ENCODE assay signal across 9 cellular contexts in the genomic region with DNA sequence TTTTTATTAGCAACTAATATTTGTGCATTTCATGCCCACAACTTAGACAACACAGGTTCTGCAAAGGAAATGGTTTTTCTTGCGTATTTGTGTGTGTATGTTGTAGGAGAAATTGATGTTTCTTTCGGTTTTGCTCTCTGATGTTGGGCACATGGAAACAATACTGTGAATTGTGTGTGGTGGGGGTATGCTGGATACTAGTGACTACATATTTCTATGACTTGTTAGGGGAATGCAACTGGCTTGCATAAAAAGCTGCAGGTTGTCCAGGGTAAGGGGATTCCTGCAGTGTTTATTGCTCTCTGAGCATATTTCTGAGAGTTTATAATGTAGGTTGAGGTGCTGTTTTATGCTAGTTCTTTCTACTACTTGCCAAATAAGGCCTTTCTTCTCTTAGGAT. TPM values are rescaled to one million over a fixed set of nuclear protein-coding genes. Genes with fewer than 3 reads are reported as not detected.
DNase-seq lines count a peak whose midpoint lies in the region; ATAC-seq and TF ChIP-seq lines count a peak whose summit lies in the region.
"Had no signal": no experiment of that assay in that cellular context is flagged by ENCODE, and none has a peak within 500 bp of the region (broad histone marks: within the 10 kb centered on the region; RNA-seq: fewer than 3 reads in every experiment).

No MANE protein-coding gene starts in this region.

- H3K4me1 Mint-ChIP-seq in activated CD4-positive, alpha-beta T cell treated with anti-CD3 and anti-CD28 coated beads, Interleukin-2, amount 10 ng/mL, durations not matched to agents 7 days and 5 days, result peaks cover 42% of the 10 kb centered on the region
- peaks cover 41% of the 10 kb centered on the region for H3K4me1 Mint-ChIP-seq in stimulated activated naive CD8-positive, alpha-beta T cell treated with anti-CD3 and anti-CD28 coated beads, Interleukin-15, Interleukin-2, amounts not matched to agents 100 ng/mL and 50 ng/mL, for 24 hours (ENCODE audit: low read depth)

- H3K4me3 Mint-ChIP-seq in activated CD4-positive, alpha-beta T cell treated with anti-CD3 and anti-CD28 coated beads, Interleukin-2, amount 10 ng/mL, durations not matched to agents 7 days and 5 days, result peak overlapping the region; percentile 81
- peak overlapping the region; percentile 85 for H3K4me3 Mint-ChIP-seq in stimulated activated naive CD8-positive, alpha-beta T cell treated with anti-CD3 and anti-CD28 coated beads, Interleukin-15, Interleukin-2, amounts not matched to agents 100 ng/mL and 50 ng/mL, for 24 hours

- H3K36me3 Mint-ChIP-seq in activated CD4-positive, alpha-beta T cell treated with anti-CD3 and anti-CD28 coated beads, Interleukin-2, amount 10 ng/mL, durations not matched to agents 7 days and 5 days (ENCODE audit: low read depth), result peaks cover 12% of the 10 kb centered on the region
- H3K36me3 Mint-ChIP-seq in stimulated activated naive CD8-positive, alpha-beta T cell treated with anti-CD3 and anti-CD28 coated beads, Interleukin-15, Interleukin-2, amounts not matched to agents 100 ng/mL and 50 ng/mL, for 24 hours (ENCODE audit: low read depth), result peaks cover 17% of the 10 kb centered on the region

- H3K36me3 ChIP-seq in SJCRH30 (peaks cover 12% of the 10 kb centered on the region; the same call in 1 of the 2 replicates), gastroesophageal sphincter (no peaks in the 10 kb centered on the region)
- H3K36me3 ChIP-seq: ascending aorta had no signal

- no peak for TF ChIP-seq POLR2A in gastroesophageal sphincter (IDR thresholded peaks at IDR 0.05)

- TF ChIP-seq EP300 in gastroesophageal sphincter (IDR thresholded peaks at IDR 0.05), result no peak

- POLR2A ChIA-PET in activated CD4-positive, alpha-beta T cell treated with anti-CD3 and anti-CD28 coated beads, Interleukin-2, amount 10 ng/mL, durations not matched to agents 7 days and 5 days (lab: Charles Lee), result no interaction called here

- H3K27me3 Mint-ChIP-seq in activated CD4-positive, alpha-beta T cell treated with anti-CD3 and anti-CD28 coated beads, Interleukin-2, amount 10 ng/mL, durations not matched to agents 7 days and 5 days, result no peaks in the 10 kb centered on the region
- H3K27me3 Mint-ChIP-seq in stimulated activated naive CD8-positive, alpha-beta T cell treated with anti-CD3 and anti-CD28 coated beads, Interleukin-15, Interleukin-2, amounts not matched to agents 100 ng/mL and 50 ng/mL, for 24 hours, result no peaks in the 10 kb centered on the region

- H3K27me3 ChIP-seq in SJCRH30 (no peaks in the 10 kb centered on the region), gastroesophageal sphincter (no peaks in the 10 kb centered on the region)
- H3K27me3 ChIP-seq: ascending aorta had no signal

- H3K9me3 Mint-ChIP-seq in activated CD4-positive, alpha-beta T cell treated with anti-CD3 and anti-CD28 coated beads, Interleukin-2, amount 10 ng/mL, durations not matched to agents 7 days and 5 days, result no peaks in the 10 kb centered on the region
- no peaks in the 10 kb centered on the region for H3K9me3 Mint-ChIP-seq in stimulated activated naive CD8-positive, alpha-beta T cell treated with anti-CD3 and anti-CD28 coated beads, Interleukin-15, Interleukin-2, amounts not matched to agents 100 ng/mL and 50 ng/mL, for 24 hours

- DNase-seq in activated CD4-positive, alpha-beta T cell treated with anti-CD3 and anti-CD28 coated beads, Interleukin-2, amount 10 ng/mL, durations not matched to agents 7 days and 5 days, result no peak
- DNase-seq in activated CD4-positive, alpha-beta T cell treated with anti-CD3 and anti-CD28 coated beads for 48 hours, result no peak
- no peak for DNase-seq in SJCRH30
- no peak for DNase-seq in effector CD4-positive, alpha-beta T cell
- DNase-seq in sciatic nerve (ENCODE audit: low spot score), result no peak

- ATAC-seq in gastroesophageal sphincter, result no peak
- no peak for ATAC-seq in sciatic nerve
- no peak for ATAC-seq in GM21786 (IDR thresholded peaks at IDR 0.05; ENCODE audit: unreplicated experiment)

- intact Hi-C loops in sciatic nerve (cut with DNase I), result no loop called here

- H3K4me3 ChIP-seq in SJCRH30, result peak overlapping the region; percentile 82
- peak overlapping the region in 1 of 2 donors; percentile 64 for H3K4me3 ChIP-seq in gastroesophageal sphincter

- 34 to 42% methylated on average over 2 of the region's 2 CpGs for WGBS in gastroesophageal sphincter (ENCODE audit: low coverage in 1 of 2), 2 donors

- H3K27ac Mint-ChIP-seq in activated CD4-positive, alpha-beta T cell treated with anti-CD3 and anti-CD28 coated beads, Interleukin-2, amount 10 ng/mL, durations not matched to agents 7 days and 5 days, result peak overlapping the region; percentile 93
- peak overlapping the region; percentile 88 for H3K27ac Mint-ChIP-seq in stimulated activated naive CD8-positive, alpha-beta T cell treated with anti-CD3 and anti-CD28 coated beads, Interleukin-15, Interleukin-2, amounts not matched to agents 100 ng/mL and 50 ng/mL, for 24 hours

- H3K27ac ChIP-seq in SJCRH30, result no peak overlapping the region
- peak overlapping the region in 3 of 4 donors; percentile 87 to 91 (median 89) for H3K27ac ChIP-seq in gastroesophageal sphincter

- H3K9me3 ChIP-seq in SJCRH30 (replicated peaks) (no peaks in the 10 kb centered on the region), gastroesophageal sphincter (no peaks in the 10 kb centered on the region)
- H3K9me3 ChIP-seq: ascending aorta had no signal

- H3K4me1 ChIP-seq in SJCRH30 (peaks cover 8% of the 10 kb centered on the region; the same call in 1 of the 2 replicates), gastroesophageal sphincter (peaks cover 0 to 60% (median 4%) of the 10 kb centered on the region in 3 donors)
- H3K4me1 ChIP-seq: ascending aorta had no signal

- CTCF ChIA-PET in activated CD4-positive, alpha-beta T cell treated with anti-CD3 and anti-CD28 coated beads, Interleukin-2, amount 10 ng/mL, durations not matched to agents 7 days and 5 days (lab: Charles Lee), result interaction anchor here (0.5 to 1.7 kb wide), 4 partner anchors 10 to 571 kb away, joined by 3 to 7 read pairs (median 3); no protein-coding TSS in a partner anchor

- TF ChIP-seq CTCF in gastroesophageal sphincter (IDR thresholded peaks at IDR 0.05), result no peak

RNA-seq across cellular contexts. Expression of a gene that starts 11.6 kb away (rescaled TPM):
- 10 to 100 TPM; 19.9 to 20.1 TPM for total RNA-seq in activated CD4-positive, alpha-beta T cell treated with anti-CD3 and anti-CD28 coated beads, Interleukin-2, amount 10 ng/mL, durations not matched to agents 7 days and 5 days
- total RNA-seq in SJCRH30 (2014; rRNA removed; shearing (Covaris generic)), result 50.1 and 67.5 TPM in 2 replicates
- 10 to 100 TPM; 22.3 to 46.2 (median 26.8) TPM for total RNA-seq in gastroesophageal sphincter
- 14.8 TPM for total RNA-seq in sciatic nerve

RNA-seq across cellular contexts. Expression of a gene that starts 33.1 kb away (rescaled TPM):
- total RNA-seq in activated CD4-positive, alpha-beta T cell treated with anti-CD3 and anti-CD28 coated beads, Interleukin-2, amount 10 ng/mL, durations not matched to agents 7 days and 5 days, result under 1 TPM; 0.22 to 0.23 TPM
- 0.08 TPM in 1 of 2 replicates, not detected in the other for total RNA-seq in SJCRH30 (2014; rRNA removed; shearing (Covaris generic))
- total RNA-seq in gastroesophageal sphincter, result under 1 TPM in 1 of 4 donors, not detected in 3; 0.35 TPM
- 0.22 TPM for total RNA-seq in sciatic nerve
- total RNA-seq: ascending aorta had no signal
